ENCODE assay signal across 1 cellular context in genomic region chr16:3112881-3113574, GRCh38.
TF ChIP-seq lines count a peak whose summit lies in the region.

No MANE protein-coding gene starts in this region.

TF ChIP-seq in WTC11, 78 proteins besides CTCF, POLR2A, EP300 and RAD21 (continued from another document):
- TF ChIP-seq PRDM15 (CRISPR knock-in tag; IDR thresholded peaks at IDR 0.05) (no peak), ZNF425 (CRISPR knock-in tag; conservative IDR thresholded peaks at IDR 0.05) (no peak), CDX4 (CRISPR knock-in tag; IDR thresholded peaks at IDR 0.05; ENCODE audit: borderline replicate concordance) (no peak), GABPB1 (CRISPR knock-in tag; IDR thresholded peaks at IDR 0.05) (no peak), IRF1 (CRISPR knock-in tag; IDR thresholded peaks at IDR 0.05) (no peak), ZNF416 (CRISPR knock-in tag; IDR thresholded peaks at IDR 0.05) (no peak), ZNF396 (CRISPR knock-in tag; IDR thresholded peaks at IDR 0.05; ENCODE audit: borderline replicate concordance) (no peak), E2F4 (CRISPR knock-in tag; IDR thresholded peaks at IDR 0.05; ENCODE audit: borderline replicate concordance, low read depth) (no peak)
TF ChIP-seq in WTC11: peak in this region for 0.
